ENCODE assay signal across 13 cellular contexts in the genomic region with DNA sequence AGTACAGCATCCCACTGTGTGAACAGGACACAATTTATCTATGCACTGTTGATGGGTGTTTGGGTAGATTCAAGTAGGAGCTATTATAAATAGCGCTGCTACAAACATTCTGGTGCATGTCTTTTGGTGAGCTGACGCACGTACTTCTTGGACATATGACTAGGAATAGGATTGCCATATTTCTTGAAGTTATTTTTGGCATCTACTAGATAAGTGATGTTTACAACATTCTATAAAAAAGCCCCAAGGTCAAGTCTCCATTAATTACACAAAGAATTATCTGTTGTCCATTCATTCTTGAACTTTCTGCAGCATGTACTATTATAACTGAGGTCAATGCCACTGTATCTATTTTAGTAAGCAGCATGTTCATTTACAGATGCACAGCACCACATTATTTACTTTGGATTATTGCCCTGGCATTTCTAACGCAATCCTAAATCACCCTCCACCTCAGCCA.
"Had no signal": no experiment of that assay in that cellular context is flagged by ENCODE, and none has a peak within 500 bp of the region (broad histone marks: within the 10 kb centered on the region; RNA-seq: fewer than 3 reads in every experiment).

No MANE protein-coding gene starts in this region.

- ATAC-seq: gastroesophageal sphincter; natural killer cell treated with Interleukin-12 subunit alpha and Interleukin-12 subunit beta and Interleukin-15 and Interleukin-18, amount 100 ng/mL, for 72 hours had no signal

- H3K27me3 ChIP-seq: brain microvascular endothelial cell, gastroesophageal sphincter had no signal

- H3K27ac Mint-ChIP-seq: activated CD4-positive, alpha-beta T cell treated with anti-CD3 and anti-CD28 coated beads, Interleukin-2, amount 10 ng/mL, durations not matched to agents 24 days and 14 days; activated naive CD8-positive, alpha-beta T cell treated with anti-CD3 and anti-CD28 coated beads for 36 hours; dendritic cell treated with granulocyte-macrophage colony-stimulating factor and Interleukin-4, amounts not matched to agents 40 ng/mL and 50 ng/mL, for 4 days; natural killer cell treated with Interleukin-12 subunit alpha and Interleukin-12 subunit beta and Interleukin-15 and Interleukin-18, amount 100 ng/mL, for 72 hours had no signal

- H3K27me3 Mint-ChIP-seq: activated CD4-positive, alpha-beta T cell treated with anti-CD3 and anti-CD28 coated beads, Interleukin-2, amount 10 ng/mL, durations not matched to agents 24 days and 14 days; activated naive CD8-positive, alpha-beta T cell treated with anti-CD3 and anti-CD28 coated beads for 36 hours; dendritic cell treated with granulocyte-macrophage colony-stimulating factor and Interleukin-4, amounts not matched to agents 40 ng/mL and 50 ng/mL, for 4 days; natural killer cell treated with Interleukin-12 subunit alpha and Interleukin-12 subunit beta and Interleukin-15 and Interleukin-18, amount 100 ng/mL, for 72 hours had no signal

- H3K36me3 Mint-ChIP-seq: activated naive CD8-positive, alpha-beta T cell treated with anti-CD3 and anti-CD28 coated beads for 36 hours had no signal

- H3K27ac ChIP-seq: brain microvascular endothelial cell, gastroesophageal sphincter had no signal

- H3K9me3 Mint-ChIP-seq: dendritic cell treated with granulocyte-macrophage colony-stimulating factor and Interleukin-4, amounts not matched to agents 40 ng/mL and 50 ng/mL, for 4 days; natural killer cell treated with Interleukin-12 subunit alpha and Interleukin-12 subunit beta and Interleukin-15 and Interleukin-18, amount 100 ng/mL, for 72 hours had no signal

- H3K4me1 Mint-ChIP-seq: activated CD4-positive, alpha-beta T cell treated with anti-CD3 and anti-CD28 coated beads, Interleukin-2, amount 10 ng/mL, durations not matched to agents 24 days and 14 days; activated naive CD8-positive, alpha-beta T cell treated with anti-CD3 and anti-CD28 coated beads for 36 hours had no signal

- H3K4me3 Mint-ChIP-seq: activated CD4-positive, alpha-beta T cell treated with anti-CD3 and anti-CD28 coated beads, Interleukin-2, amount 10 ng/mL, durations not matched to agents 24 days and 14 days; activated naive CD8-positive, alpha-beta T cell treated with anti-CD3 and anti-CD28 coated beads for 36 hours; dendritic cell treated with granulocyte-macrophage colony-stimulating factor and Interleukin-4, amounts not matched to agents 40 ng/mL and 50 ng/mL, for 4 days; natural killer cell treated with Interleukin-12 subunit alpha and Interleukin-12 subunit beta and Interleukin-15 and Interleukin-18, amount 100 ng/mL, for 72 hours had no signal

- H3K4me3 ChIP-seq: gastroesophageal sphincter had no signal

- DNase-seq: activated CD4-positive, alpha-beta T cell treated with anti-CD3 and anti-CD28 coated beads, Interleukin-2, amount 10 ng/mL, durations not matched to agents 24 days and 14 days; activated CD4-positive, CD25-positive, alpha-beta regulatory T cell; activated gamma-delta T cell treated with Interleukin-2 at 50 U/mL for 16 hours; activated naive CD8-positive, alpha-beta T cell treated with anti-CD3 and anti-CD28 coated beads for 36 hours; brain microvascular endothelial cell; cerebellar nuclear complex; effector memory CD4-positive, alpha-beta T cell; mesendoderm; nucleus accumbens; posterior cingulate gyrus had no signal

- H3K36me3 ChIP-seq: brain microvascular endothelial cell, gastroesophageal sphincter had no signal
